15 cellular contexts compared by ENCODE assay signal in the genomic region with DNA sequence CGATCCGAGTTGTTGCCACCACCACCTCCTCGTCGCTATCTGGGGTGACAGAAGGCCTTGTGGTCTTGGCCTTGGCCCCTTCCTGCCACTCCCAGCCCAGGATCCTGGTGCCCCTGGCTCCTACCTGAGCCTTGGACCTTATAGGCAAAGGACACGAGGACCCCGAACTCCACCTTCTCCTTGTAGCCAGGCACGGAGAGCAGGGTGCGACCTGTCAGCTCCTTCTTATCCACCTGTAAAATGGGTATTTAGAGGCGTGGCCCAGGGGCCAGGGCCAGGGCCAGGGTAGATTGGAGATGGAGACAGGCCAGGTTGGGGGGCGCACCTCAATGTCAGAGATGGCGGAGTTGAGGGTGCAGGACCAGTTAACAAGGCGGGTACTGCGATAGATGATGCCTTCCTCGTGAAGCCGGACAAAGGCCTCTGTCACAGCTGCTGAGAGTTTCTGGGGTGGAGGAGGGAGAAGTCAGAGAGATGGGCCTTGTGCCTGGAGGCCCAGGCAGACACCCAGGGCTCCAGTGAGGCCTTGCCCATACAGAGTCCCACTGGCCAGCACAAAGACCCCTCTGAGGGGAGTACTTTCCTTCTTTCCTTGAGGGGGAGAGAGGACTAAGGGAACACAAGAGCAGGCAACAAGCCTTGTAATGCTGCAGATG. TPM values are rescaled to one million over a fixed set of nuclear protein-coding genes. Genes with fewer than 3 reads are reported as not detected.
A peak's percentile ranks its signal among the peaks of the same experiment; 100 is the strongest.
DNase-seq lines count a peak whose midpoint lies in the region; ATAC-seq lines count a peak whose summit lies in the region.
"Had no signal": no experiment of that assay in that cellular context is flagged by ENCODE, and none has a peak within 500 bp of the region (broad histone marks: within the 10 kb centered on the region; RNA-seq: fewer than 3 reads in every experiment).

No MANE protein-coding gene starts in this region.

- H3K9me3 ChIP-seq in CD4-positive, alpha-beta memory T cell (ENCODE audit: control insufficient read depth in 1 of 2, low read length in 2 of 2) = no peaks in the 10 kb centered on the region
- H3K9me3 ChIP-seq: left lung, right atrium auricular region had no signal

- peaks cover 0 to 2% (median under 1%) of the 10 kb centered on the region in 4 donors for H3K4me1 Mint-ChIP-seq in CD4-positive, alpha-beta memory T cell

- H3K27ac Mint-ChIP-seq in CD4-positive, alpha-beta memory T cell = peak overlapping the region in 4 of 7 donors; percentile 36 to 52 (median 44)

- ATAC-seq in GM18870 (IDR thresholded peaks at IDR 0.05; ENCODE audit: unreplicated experiment) (no peak), HG02973 (IDR thresholded peaks at IDR 0.05; ENCODE audit: unreplicated experiment) (no peak)
- ATAC-seq: left lung had no signal

- H3K4me3 ChIP-seq in CD4-positive, alpha-beta memory T cell (ENCODE audit: low read length in 2 of 2) = no peak overlapping the region
- no peak overlapping the region for H3K4me3 ChIP-seq in H7 (ENCODE audit: insufficient read depth, low read depth, low read length)
- H3K4me3 ChIP-seq: left lung, right atrium auricular region had no signal

- DNase-seq in CD4-positive, alpha-beta memory T cell = no peak
- DNase-seq in H7 (peak; percentile 16), midbrain (lab: John Stamatoyannopoulos, UW) (peak; percentile 4), NCI-H226 (no peak)
- DNase-seq: activated CD4-positive, alpha-beta T cell treated with anti-CD3 and anti-CD28 coated beads for 4 hours; activated naive CD4-positive, alpha-beta T cell; CD8-positive, alpha-beta memory T cell; DMS79; NCI-H1417 treated with DMSO at 0.1 percent for 48 hours; NCI-H526; stimulated activated CD4-positive, alpha-beta T cell treated with anti-CD3 and anti-CD28 coated beads, Interleukin-15, amount 100 ng/mL, for 24 hours had no signal

- CTCF ChIA-PET in CD4-positive, alpha-beta memory T cell (lab: Charles Lee; ENCODE audit: partially characterized antibody) = no interaction called here

- intact Hi-C loops in CD4-positive, alpha-beta memory T cell (cut with micrococcal nuclease) = no loop called here

- H3K36me3 Mint-ChIP-seq in CD4-positive, alpha-beta memory T cell = peaks cover 21 to 37% of the 10 kb centered on the region in 2 donors

- POLR2A ChIA-PET in CD4-positive, alpha-beta memory T cell (lab: Charles Lee; ENCODE audit: partially characterized antibody) = interaction anchor here (1.1 to 2.4 kb wide), 4 partner anchors 10 to 47 kb away, joined by 3 to 7 read pairs (median 6); a partner anchor contains a TSS

- no peaks in the 10 kb centered on the region for H3K27me3 Mint-ChIP-seq in CD4-positive, alpha-beta memory T cell
- H3K27me3 Mint-ChIP-seq: CD8-positive, alpha-beta memory T cell had no signal

- no peaks in the 10 kb centered on the region for H3K9me3 Mint-ChIP-seq in CD4-positive, alpha-beta memory T cell
- H3K9me3 Mint-ChIP-seq: CD8-positive, alpha-beta memory T cell had no signal

- H3K27ac ChIP-seq in CD4-positive, alpha-beta memory T cell (ENCODE audit: low read depth, low read length) = no peak overlapping the region
- H3K27ac ChIP-seq: left lung, right atrium auricular region had no signal

- peaks cover 44% of the 10 kb centered on the region for H3K36me3 ChIP-seq in CD4-positive, alpha-beta memory T cell (ENCODE audit: insufficient read depth, low read length)
- peaks cover 30% of the 10 kb centered on the region for H3K36me3 ChIP-seq in H7 (replicated peaks; ENCODE audit: control insufficient read depth, insufficient read depth, low read length)

- H3K27me3 ChIP-seq in CD4-positive, alpha-beta memory T cell (ENCODE audit: insufficient read depth, low read length) = no peaks in the 10 kb centered on the region
- no peaks in the 10 kb centered on the region for H3K27me3 ChIP-seq in H7 (ENCODE audit: control insufficient read depth, insufficient read depth, low read length)
- H3K27me3 ChIP-seq: left lung, right atrium auricular region had no signal

- no peak overlapping the region for H3K4me3 Mint-ChIP-seq in CD4-positive, alpha-beta memory T cell
- H3K4me3 Mint-ChIP-seq: CD8-positive, alpha-beta memory T cell had no signal

- no peaks in the 10 kb centered on the region for H3K4me1 ChIP-seq in CD4-positive, alpha-beta memory T cell (ENCODE audit: insufficient read depth, low read length)
- H3K4me1 ChIP-seq: left lung, right atrium auricular region had no signal

RNA-seq across cellular contexts. Expression of a gene that starts 7.3 kb away (rescaled TPM):
- total RNA-seq in CD4-positive, alpha-beta memory T cell = 1 to 10 TPM; 1.0 to 1.7 TPM
- 1 to 10 TPM in 1 of 2 donors, under 1 TPM in 1; 1.00 to 2.5 TPM for polyA plus RNA-seq in CD4-positive, alpha-beta memory T cell
- total RNA-seq in H7 (2014; rRNA removed; shearing (Covaris generic)) = 0.44 and 2.1 TPM in 2 replicates

RNA-seq across cellular contexts. Expression of a gene that starts 11.2 kb away (rescaled TPM):
- 10 to 100 TPM; 39.6 to 46.8 TPM for total RNA-seq in CD4-positive, alpha-beta memory T cell
- 10 to 100 TPM; 43.4 to 45.9 TPM for polyA plus RNA-seq in CD4-positive, alpha-beta memory T cell
- total RNA-seq in H7 (2014; rRNA removed; shearing (Covaris generic)) = 114 and 115 TPM in 2 replicates

RNA-seq across cellular contexts. Expression of a gene that starts 21.9 kb away (rescaled TPM):
- total RNA-seq in CD4-positive, alpha-beta memory T cell = 1 to 10 TPM; 2.7 to 3.7 TPM
- under 1 TPM in 1 of 2 donors, not detected in 1; 0.89 TPM for polyA plus RNA-seq in CD4-positive, alpha-beta memory T cell
- 1.8 and 7.7 TPM in 2 replicates for total RNA-seq in H7 (2014; rRNA removed; shearing (Covaris generic))
- total RNA-seq: right atrium auricular region had no signal
- polyA plus RNA-seq: CD8-positive, alpha-beta memory T cell had no signal

RNA-seq across cellular contexts. Expression of a gene that starts 22.4 kb away (rescaled TPM):
- total RNA-seq in CD4-positive, alpha-beta memory T cell = 10 to 100 TPM; 30.0 to 34.6 TPM
- polyA plus RNA-seq in CD4-positive, alpha-beta memory T cell = 10 to 100 TPM; 67.4 to 80.4 TPM
- total RNA-seq in H7 (2014; rRNA removed; shearing (Covaris generic)) = 108 and 150 TPM in 2 replicates

RNA-seq across cellular contexts. Expression of a gene that starts 30.7 kb away (rescaled TPM):
- 1 to 10 TPM; 8.2 to 8.3 TPM for total RNA-seq in CD4-positive, alpha-beta memory T cell
- 1 to 10 TPM; 1.1 to 4.4 TPM for polyA plus RNA-seq in CD4-positive, alpha-beta memory T cell
- total RNA-seq in H7 (2014; rRNA removed; shearing (Covaris generic)) = 0.15 and 0.55 TPM in 2 replicates

Comparison
In these comparisons a context has a peak if more than half of its experiments do, and no peak if none do; other contexts are left out.
1. DNase-seq: peak in H7 (single experiment) and midbrain (single experiment); none in CD4-positive, alpha-beta memory T cell (0 of 5) and NCI-H226 (single experiment).